In the genomic region with DNA sequence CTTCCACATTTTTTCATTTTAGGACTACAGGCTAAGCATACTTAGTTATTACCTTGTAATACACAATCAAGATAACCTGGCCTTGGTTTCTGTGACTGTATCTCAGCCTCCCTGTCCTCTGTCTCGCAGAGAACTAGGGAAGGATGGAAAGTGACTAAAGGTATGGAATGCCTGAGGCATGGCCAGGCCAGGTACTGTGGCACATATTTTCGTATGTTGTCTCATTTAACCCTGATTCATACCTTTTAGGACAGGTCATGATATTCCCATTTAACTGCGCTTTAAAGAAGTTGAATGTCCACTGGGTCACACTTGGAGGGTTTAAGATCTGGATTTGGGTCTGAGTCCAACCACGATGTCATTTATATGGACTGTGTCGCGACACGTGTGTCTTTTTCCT, we compare ENCODE assay signal across 24 cellular contexts.
"Had no signal": no experiment of that assay in that cellular context is flagged by ENCODE, and none has a peak within 500 bp of the region (broad histone marks: within the 10 kb centered on the region; RNA-seq: fewer than 3 reads in every experiment).

No MANE protein-coding gene starts in this region.

- DNase-seq: kidney glomerular epithelial cell; left colon; left lung; midbrain; mucosa of descending colon; naive thymus-derived CD4-positive, alpha-beta T cell; pancreas; posterior cingulate gyrus; retina; right cardiac atrium; spleen; stimulated activated CD4-positive, alpha-beta T cell treated with anti-CD3 and anti-CD28 coated beads, Interleukin-4, amount 100 ng/mL, for 24 hours; stimulated activated naive CD4-positive, alpha-beta T cell; tibial artery; uterus had no signal

- H2AFZ ChIP-seq: hepatocyte had no signal

- H3K4me2 ChIP-seq: hepatocyte had no signal

- H3K4me3 ChIP-seq: hepatocyte, left lung, lung, mucosa of descending colon, pancreas, prostate gland, skin epidermis, spleen, suprapubic skin, thoracic aorta, tibial artery, uterus had no signal

- H3K9me3 ChIP-seq: left lung, mucosa of descending colon, pancreas, prostate gland, spleen, suprapubic skin, thoracic aorta, tibial artery, uterus had no signal

- H3K27me3 ChIP-seq: left lung, pancreas, suprapubic skin, uterus had no signal

- ATAC-seq: left colon; left lung; mucosa of descending colon; naive thymus-derived CD4-positive, alpha-beta T cell; natural killer cell treated with Interleukin-12 subunit alpha and Interleukin-12 subunit beta and Interleukin-15 and Interleukin-18, amount 100 ng/mL, for 72 hours; pancreas; right cardiac atrium; sciatic nerve; stimulated activated effector memory CD8-positive, alpha-beta T cell treated with anti-CD3 and anti-CD28 coated beads, Interleukin-12 subunit alpha, Interleukin-12 subunit beta, amount 100 ng/mL, for 72 hours had no signal

- H3K27ac ChIP-seq: hepatocyte, left lung, pancreas, prostate gland, skin epidermis, spleen, suprapubic skin, thoracic aorta, tibial artery, uterus had no signal

- H3K4me1 ChIP-seq: left lung, prostate gland, spleen, suprapubic skin, tibial artery, uterus had no signal

- H3K36me3 ChIP-seq: left lung, pancreas, prostate gland, spleen, suprapubic skin, thoracic aorta, tibial artery, uterus had no signal
